In genomic region chr5:73443725-73444498, GRCh38 we compare ENCODE assay signal across 14 cellular contexts. TPM values are rescaled to one million over a fixed set of nuclear protein-coding genes. Genes with fewer than 3 reads are reported as not detected.
DNase-seq lines count a peak whose midpoint lies in the region; ATAC-seq and TF ChIP-seq lines count a peak whose summit lies in the region.
"Had no signal": no experiment of that assay in that cellular context is flagged by ENCODE, and none has a peak within 500 bp of the region (broad histone marks: within the 10 kb centered on the region; RNA-seq: fewer than 3 reads in every experiment).

No MANE protein-coding gene starts in this region.

- no peaks in the 10 kb centered on the region for H3K9me3 ChIP-seq in RWPE2 (ENCODE audit: severe bottlenecking)
- no peaks in the 10 kb centered on the region for H3K9me3 ChIP-seq in tibial nerve
- H3K9me3 ChIP-seq: colonic mucosa, left lung had no signal

- H3K27ac Mint-ChIP-seq in activated naive CD8-positive, alpha-beta T cell treated with anti-CD3 and anti-CD28 coated beads, Interleukin-2, amount 10 ng/mL, durations not matched to agents 7 days and 5 days, result no peak overlapping the region
- no peak overlapping the region for H3K27ac Mint-ChIP-seq in activated naive CD8-positive, alpha-beta T cell treated with anti-CD3 and anti-CD28 coated beads, Interleukin-2, amount 50 U/mL, for 24 hours
- no peak overlapping the region for H3K27ac Mint-ChIP-seq in activated CD8-positive, alpha-beta T cell treated with anti-CD3 and anti-CD28 coated beads for 36 hours
- H3K27ac Mint-ChIP-seq: stimulated activated memory B cell treated with anti-CD40 and anti-IgM and Interleukin-4, amounts not matched to agents 10 μg/mL and 1 μg/mL and 100 μg/mL, for 72 hours had no signal

- H3K9me3 Mint-ChIP-seq in activated naive CD8-positive, alpha-beta T cell treated with anti-CD3 and anti-CD28 coated beads, Interleukin-2, amount 10 ng/mL, durations not matched to agents 7 days and 5 days, result peaks cover 1% of the 10 kb centered on the region
- peaks cover 5% of the 10 kb centered on the region for H3K9me3 Mint-ChIP-seq in activated naive CD8-positive, alpha-beta T cell treated with anti-CD3 and anti-CD28 coated beads, Interleukin-2, amount 50 U/mL, for 24 hours
- no peaks in the 10 kb centered on the region for H3K9me3 Mint-ChIP-seq in activated CD8-positive, alpha-beta T cell treated with anti-CD3 and anti-CD28 coated beads for 36 hours
- H3K9me3 Mint-ChIP-seq: stimulated activated memory B cell treated with anti-CD40 and anti-IgM and Interleukin-4, amounts not matched to agents 10 μg/mL and 1 μg/mL and 100 μg/mL, for 72 hours had no signal

- no peak overlapping the region for H3K4me3 Mint-ChIP-seq in activated naive CD8-positive, alpha-beta T cell treated with anti-CD3 and anti-CD28 coated beads, Interleukin-2, amount 10 ng/mL, durations not matched to agents 7 days and 5 days
- H3K4me3 Mint-ChIP-seq in activated naive CD8-positive, alpha-beta T cell treated with anti-CD3 and anti-CD28 coated beads, Interleukin-2, amount 50 U/mL, for 24 hours, result no peak overlapping the region
- no peak overlapping the region for H3K4me3 Mint-ChIP-seq in activated CD8-positive, alpha-beta T cell treated with anti-CD3 and anti-CD28 coated beads for 36 hours
- H3K4me3 Mint-ChIP-seq: stimulated activated memory B cell treated with anti-CD40 and anti-IgM and Interleukin-4, amounts not matched to agents 10 μg/mL and 1 μg/mL and 100 μg/mL, for 72 hours had no signal

- no peak for ATAC-seq in activated naive CD8-positive, alpha-beta T cell treated with anti-CD3 and anti-CD28 coated beads, Interleukin-2, amount 10 ng/mL, durations not matched to agents 7 days and 5 days (ENCODE audit: low read depth)
- no peak for ATAC-seq in activated naive CD8-positive, alpha-beta T cell treated with anti-CD3 and anti-CD28 coated beads, Interleukin-2, amount 50 U/mL, for 24 hours
- ATAC-seq in RWPE2 (ENCODE audit: low read depth) (no peak), GM18868 (IDR thresholded peaks at IDR 0.05; ENCODE audit: unreplicated experiment) (no peak)
- no peak for ATAC-seq in activated CD8-positive, alpha-beta T cell treated with anti-CD3 and anti-CD28 coated beads for 36 hours
- ATAC-seq: left lung; stimulated activated memory B cell treated with anti-CD40 and anti-IgM and Interleukin-4, amounts not matched to agents 10 μg/mL and 1 μg/mL and 100 μg/mL, for 72 hours had no signal

- H3K4me1 ChIP-seq in RWPE2 (ENCODE audit: insufficient read depth, poor library complexity, severe bottlenecking), result peaks cover 17% of the 10 kb centered on the region
- peaks cover 0 to 44% (median 5%) of the 10 kb centered on the region in 4 donors for H3K4me1 ChIP-seq in tibial nerve
- H3K4me1 ChIP-seq: colonic mucosa had no signal

- H3K27ac ChIP-seq in RWPE2 (ENCODE audit: poor library complexity, severe bottlenecking) (no peak overlapping the region), tibial nerve (peak overlapping the region; percentile 38 to 81 (median 64))
- H3K27ac ChIP-seq: colonic mucosa, left lung had no signal

- TF ChIP-seq EP300 in tibial nerve (IDR thresholded peaks at IDR 0.05), result no peak

- H3K4me1 Mint-ChIP-seq in activated naive CD8-positive, alpha-beta T cell treated with anti-CD3 and anti-CD28 coated beads, Interleukin-2, amount 10 ng/mL, durations not matched to agents 7 days and 5 days, result peaks cover 12% of the 10 kb centered on the region
- H3K4me1 Mint-ChIP-seq in activated naive CD8-positive, alpha-beta T cell treated with anti-CD3 and anti-CD28 coated beads, Interleukin-2, amount 50 U/mL, for 24 hours, result peaks cover 10% of the 10 kb centered on the region
- H3K4me1 Mint-ChIP-seq in activated CD8-positive, alpha-beta T cell treated with anti-CD3 and anti-CD28 coated beads for 36 hours (ENCODE audit: low read depth), result peaks cover 7% of the 10 kb centered on the region

- intact Hi-C loops in activated CD8-positive, alpha-beta T cell treated with anti-CD3 and anti-CD28 coated beads for 36 hours (cut with micrococcal nuclease), result no loop called here

- CTCF ChIA-PET in activated CD8-positive, alpha-beta T cell treated with anti-CD3 and anti-CD28 coated beads for 36 hours (lab: Charles Lee), result interaction anchor here (1.1 to 4.1 kb wide), 3 partner anchors 10 to 228 kb away, joined by 3 to 26 read pairs (median 3); no protein-coding TSS in a partner anchor

- H3K27me3 Mint-ChIP-seq in activated naive CD8-positive, alpha-beta T cell treated with anti-CD3 and anti-CD28 coated beads, Interleukin-2, amount 10 ng/mL, durations not matched to agents 7 days and 5 days, result peaks cover 87% of the 10 kb centered on the region
- H3K27me3 Mint-ChIP-seq in activated naive CD8-positive, alpha-beta T cell treated with anti-CD3 and anti-CD28 coated beads, Interleukin-2, amount 50 U/mL, for 24 hours, result peaks cover 86% of the 10 kb centered on the region
- H3K27me3 Mint-ChIP-seq in activated CD8-positive, alpha-beta T cell treated with anti-CD3 and anti-CD28 coated beads for 36 hours, result peaks cover 71% of the 10 kb centered on the region

- H3K4me3 ChIP-seq in RWPE2 (ENCODE audit: severe bottlenecking) (no peak overlapping the region), tibial nerve (peak overlapping the region; percentile 9 to 65 (median 20))
- H3K4me3 ChIP-seq: colonic mucosa, left lung had no signal

- peak; percentile 32 for DNase-seq in activated naive CD8-positive, alpha-beta T cell treated with anti-CD3 and anti-CD28 coated beads, Interleukin-2, amount 10 ng/mL, durations not matched to agents 7 days and 5 days
- no peak for DNase-seq in activated naive CD8-positive, alpha-beta T cell treated with anti-CD3 and anti-CD28 coated beads, Interleukin-2, amount 50 U/mL, for 24 hours
- DNase-seq in RWPE2 (ENCODE audit: low spot score), result peak; percentile 61
- DNase-seq in iPS-NIHi11 (ENCODE audit: low spot score), result peak; percentile 45
- DNase-seq in tibial nerve (ENCODE audit: low spot score in 2 of 2), result no peak
- DNase-seq in activated CD8-positive, alpha-beta memory T cell treated with anti-CD3 and anti-CD28 coated beads for 24 hours, result no peak
- DNase-seq in activated CD8-positive, alpha-beta T cell treated with anti-CD3 and anti-CD28 coated beads for 36 hours, result no peak
- DNase-seq: activated naive CD4-positive, alpha-beta T cell treated with Interleukin-2 at 50 U/mL for 16 hours; colonic mucosa; NCI-H2081; SW 1271 had no signal

- no peak for TF ChIP-seq POLR2A in tibial nerve (IDR thresholded peaks at IDR 0.05)

- WGBS in tibial nerve, 2 donors, result 12 to 15% methylated on average over 42 of the region's 42 CpGs

- TF ChIP-seq CTCF in RWPE2 (IDR thresholded peaks at IDR 0.05; ENCODE audit: poor library complexity, severe bottlenecking) (no peak), tibial nerve (IDR thresholded peaks at IDR 0.05) (no peak)
- no peak for TF ChIP-seq CTCF in activated CD8-positive, alpha-beta T cell treated with anti-CD3 and anti-CD28 coated beads for 36 hours (IDR thresholded peaks at IDR 0.05)

- H3K27me3 ChIP-seq in RWPE2 (ENCODE audit: insufficient read depth, poor library complexity, severe bottlenecking), result no peaks in the 10 kb centered on the region
- peaks cover 0 to 86% of the 10 kb centered on the region in 2 donors for H3K27me3 ChIP-seq in tibial nerve

- POLR2A ChIA-PET in activated naive CD8-positive, alpha-beta T cell treated with anti-CD3 and anti-CD28 coated beads, Interleukin-2, amount 10 ng/mL, durations not matched to agents 7 days and 5 days (lab: Charles Lee), result no interaction called here
- POLR2A ChIA-PET in activated CD8-positive, alpha-beta T cell treated with anti-CD3 and anti-CD28 coated beads for 36 hours (lab: Charles Lee), result no interaction called here

- peaks cover 3% of the 10 kb centered on the region for H3K36me3 Mint-ChIP-seq in activated naive CD8-positive, alpha-beta T cell treated with anti-CD3 and anti-CD28 coated beads, Interleukin-2, amount 10 ng/mL, durations not matched to agents 7 days and 5 days
- H3K36me3 Mint-ChIP-seq in activated naive CD8-positive, alpha-beta T cell treated with anti-CD3 and anti-CD28 coated beads, Interleukin-2, amount 50 U/mL, for 24 hours (ENCODE audit: low read depth), result peaks cover 3% of the 10 kb centered on the region
- H3K36me3 Mint-ChIP-seq in activated CD8-positive, alpha-beta T cell treated with anti-CD3 and anti-CD28 coated beads for 36 hours (ENCODE audit: low read depth), result peaks cover 3% of the 10 kb centered on the region
- H3K36me3 Mint-ChIP-seq: stimulated activated memory B cell treated with anti-CD40 and anti-IgM and Interleukin-4, amounts not matched to agents 10 μg/mL and 1 μg/mL and 100 μg/mL, for 72 hours had no signal

- H3K36me3 ChIP-seq in RWPE2 (ENCODE audit: low read depth), result peaks cover 14% of the 10 kb centered on the region; the same call in 1 of the 2 replicates
- no peaks in the 10 kb centered on the region for H3K36me3 ChIP-seq in tibial nerve
- H3K36me3 ChIP-seq: colonic mucosa, left lung had no signal

RNA-seq across cellular contexts. Expression of gene FOXD1, which starts 4.7 kb away (rescaled TPM):
- total RNA-seq in activated naive CD8-positive, alpha-beta T cell treated with anti-CD3 and anti-CD28 coated beads, Interleukin-2, amount 10 ng/mL, durations not matched to agents 7 days and 5 days, result under 1 TPM in 1 of 2 experiments, not detected in 1; 0.14 TPM
- 10 to 100 TPM; 33.9 to 79.3 (median 58.3) TPM for total RNA-seq in tibial nerve
- total RNA-seq in activated CD8-positive, alpha-beta T cell treated with anti-CD3 and anti-CD28 coated beads for 36 hours, result 1 to 10 TPM in 1 of 2 experiments, under 1 TPM in 1; 0.99 to 1.5 TPM

RNA-seq across cellular contexts. Expression of gene BTF3, which starts 54.3 kb away (rescaled TPM):
- total RNA-seq in activated naive CD8-positive, alpha-beta T cell treated with anti-CD3 and anti-CD28 coated beads, Interleukin-2, amount 10 ng/mL, durations not matched to agents 7 days and 5 days, result 100 to 1,000 TPM; 658 to 664 TPM
- total RNA-seq in tibial nerve, result 100 to 1,000 TPM; 361 to 435 (median 392) TPM
- total RNA-seq in activated CD8-positive, alpha-beta T cell treated with anti-CD3 and anti-CD28 coated beads for 36 hours, result 1,000 to 10,000 TPM; 1,122 to 1,184 TPM

Comparison
In these comparisons a context has a peak if more than half of its experiments do, and no peak if none do; other contexts are left out.
1. DNase-seq: peak in activated naive CD8-positive, alpha-beta T cell treated with anti-CD3 and anti-CD28 coated beads, Interleukin-2, amount 10 ng/mL, durations not matched to agents 7 days and 5 days (single experiment), RWPE2 (single experiment) and iPS-NIHi11 (single experiment); none in activated naive CD8-positive, alpha-beta T cell treated with anti-CD3 and anti-CD28 coated beads, Interleukin-2, amount 50 U/mL, for 24 hours (single experiment), tibial nerve (0 of 2), activated CD8-positive, alpha-beta memory T cell treated with anti-CD3 and anti-CD28 coated beads for 24 hours (single experiment) and activated CD8-positive, alpha-beta T cell treated with anti-CD3 and anti-CD28 coated beads for 36 hours (single experiment).
2. RNA of gene FOXD1, which starts 4.7 kb away (total RNA-seq): 33.9 to 79.3 TPM in tibial nerve; 0.99 to 1.5 TPM in activated CD8-positive, alpha-beta T cell treated with anti-CD3 and anti-CD28 coated beads for 36 hours and 0.14 TPM in activated naive CD8-positive, alpha-beta T cell treated with anti-CD3 and anti-CD28 coated beads, Interleukin-2, amount 10 ng/mL, durations not matched to agents 7 days and 5 days; every median in the first group is over 10 times any median in the second.